ENCODE assay signal across 15 cellular contexts in genomic region chr18:78642561-78643398, GRCh38.
DNase-seq lines count a peak whose midpoint lies in the region; ATAC-seq and TF ChIP-seq lines count a peak whose summit lies in the region.
"Had no signal": no experiment of that assay in that cellular context is flagged by ENCODE, and none has a peak within 500 bp of the region (broad histone marks: within the 10 kb centered on the region; RNA-seq: fewer than 3 reads in every experiment).

No MANE protein-coding gene starts in this region.

- H3K4me2 ChIP-seq in GM23248 (ENCODE audit: unreplicated experiment), result no peak overlapping the region

- H3K9ac ChIP-seq in GM23248, result no peak overlapping the region

- H3K4me3 Mint-ChIP-seq in CD14-positive monocyte (peak overlapping the region in 1 of 2 donors; percentile 27), immature natural killer cell (peak overlapping the region in 4 of 5 donors; percentile 19 to 68 (median 62))
- H3K4me3 Mint-ChIP-seq: activated T-cell treated with anti-CD3 and anti-CD28 coated beads, Interleukin-2, amount 50 U/mL, for 4 hours; CD4-positive, alpha-beta memory T cell had no signal

- peak overlapping the region; percentile 75 to 93 (median 87) for H3K27ac Mint-ChIP-seq in CD14-positive monocyte
- H3K27ac Mint-ChIP-seq in immature natural killer cell, result peak overlapping the region in 5 of 6 donors; percentile 33 to 86 (median 72)

- H3K9me3 Mint-ChIP-seq in CD14-positive monocyte (peaks cover 5 to 24% (median 17%) of the 10 kb centered on the region in 7 donors), immature natural killer cell (peaks cover 0 to 5% (median 0%) of the 10 kb centered on the region in 6 donors)
- H3K9me3 Mint-ChIP-seq: activated T-cell treated with anti-CD3 and anti-CD28 coated beads, Interleukin-2, amount 50 U/mL, for 4 hours had no signal

- H4K20me1 ChIP-seq in GM23248 (ENCODE audit: insufficient read depth), result no peaks in the 10 kb centered on the region

- no peak overlapping the region for H3K27ac ChIP-seq in GM23248
- H3K27ac ChIP-seq: SJCRH30 had no signal

- H3K27me3 ChIP-seq in GM23248 (replicated peaks; ENCODE audit: insufficient read depth), result no peaks in the 10 kb centered on the region
- H3K27me3 ChIP-seq: SJCRH30 had no signal

- H3K79me2 ChIP-seq in GM23248 (ENCODE audit: insufficient read depth), result no peaks in the 10 kb centered on the region

- peaks cover 39% of the 10 kb centered on the region for H3K4me1 Mint-ChIP-seq in CD14-positive monocyte
- H3K4me1 Mint-ChIP-seq in immature natural killer cell, result peaks cover 23 to 33% of the 10 kb centered on the region in 2 donors

- WGBS in GM23248 (ENCODE audit: low coverage in 1 of 2, low lambda C conversion rate in 2 of 2, missing lambda C conversion rate in 2 of 2), 2 experiments, result 6 to 10% methylated on average over 8 of the region's 8 CpGs

- ATAC-seq in HG02973 (IDR thresholded peaks at IDR 0.05; ENCODE audit: unreplicated experiment), result peak; percentile 68

- no peak overlapping the region for H2AFZ ChIP-seq in GM23248

- peaks cover 13 to 20% (median 13%) of the 10 kb centered on the region in 3 donors for H3K27me3 Mint-ChIP-seq in CD14-positive monocyte (ENCODE audit: low read depth in 3 of 3)
- peaks cover 2 to 5% (median 4%) of the 10 kb centered on the region in 3 donors for H3K27me3 Mint-ChIP-seq in immature natural killer cell (ENCODE audit: low read depth in 3 of 3)

- H3F3A ChIP-seq in GM23248 (ENCODE audit: insufficient read depth), result no peaks in the 10 kb centered on the region

- no peaks in the 10 kb centered on the region for H3K9me3 ChIP-seq in GM23248 (ENCODE audit: low read depth)
- H3K9me3 ChIP-seq: SJCRH30 had no signal

- no peaks in the 10 kb centered on the region for H3K36me3 Mint-ChIP-seq in CD14-positive monocyte
- H3K36me3 Mint-ChIP-seq in immature natural killer cell, result no peaks in the 10 kb centered on the region
- H3K36me3 Mint-ChIP-seq: CD4-positive, alpha-beta memory T cell had no signal

- in situ Hi-C loops in GM23248 (cut with MboI), result no loop called here

- H3K4me3 ChIP-seq in GM23248, result no peak overlapping the region
- H3K4me3 ChIP-seq: SJCRH30 had no signal

- DNase-seq in CD14-positive monocyte (ENCODE audit: low spot score) (peak; percentile 67), NCI-H748 (lab: John Stamatoyannopoulos, UW; ENCODE audit: unreplicated experiment) (peak; percentile 98), immature natural killer cell (peak; percentile 11 to 52 (median 21)), amniotic stem cell (lab: John Stamatoyannopoulos, UW) (no peak), GM23248 (no peak), DMS53 treated with DMSO at 0.1 percent for 48 hours (lab: John Stamatoyannopoulos, UW; ENCODE audit: unreplicated experiment) (no peak)
- no peak for DNase-seq in stimulated activated CD4-positive, alpha-beta T cell treated with anti-CD3 and anti-CD28 coated beads, Interleukin-4, amount 100 ng/mL, for 4 hours
- DNase-seq: activated T-cell treated with anti-CD3 and anti-CD28 coated beads, Interleukin-2, amount 50 U/mL, for 4 hours; effector CD8-positive, alpha-beta T cell; foreskin fibroblast; islet precursor cell; NCI-H446; SJCRH30 had no signal

- no peaks in the 10 kb centered on the region for H3K9me2 ChIP-seq in GM23248 (ENCODE audit: insufficient read depth)

- no peaks in the 10 kb centered on the region for H3K4me1 ChIP-seq in GM23248 (ENCODE audit: insufficient read depth)
- H3K4me1 ChIP-seq: SJCRH30 had no signal

- intact Hi-C loops in CD14-positive monocyte (cut with micrococcal nuclease), result loop anchor here in 1 of 2 donors (5.0 kb wide), 1 partner anchor 425 kb away; the partner anchor contains the start of gene ATP9B

- H3K36me3 ChIP-seq in GM23248 (ENCODE audit: low read depth), result no peaks in the 10 kb centered on the region
- H3K36me3 ChIP-seq: SJCRH30 had no signal

- no peak for TF ChIP-seq CTCF in CD14-positive monocyte (IDR thresholded peaks at IDR 0.05)

Comparison
In these comparisons a context has a peak if more than half of its experiments do, and no peak if none do; other contexts are left out.
1. DNase-seq: peak in CD14-positive monocyte (single experiment), NCI-H748 (single experiment) and immature natural killer cell (3 of 3); none in amniotic stem cell (single experiment), stimulated activated CD4-positive, alpha-beta T cell treated with anti-CD3 and anti-CD28 coated beads, Interleukin-4, amount 100 ng/mL, for 4 hours (0 of 2), GM23248 (single experiment) and DMS53 treated with DMSO at 0.1 percent for 48 hours (single experiment).